9 cellular contexts compared by ENCODE assay signal in the genomic region with DNA sequence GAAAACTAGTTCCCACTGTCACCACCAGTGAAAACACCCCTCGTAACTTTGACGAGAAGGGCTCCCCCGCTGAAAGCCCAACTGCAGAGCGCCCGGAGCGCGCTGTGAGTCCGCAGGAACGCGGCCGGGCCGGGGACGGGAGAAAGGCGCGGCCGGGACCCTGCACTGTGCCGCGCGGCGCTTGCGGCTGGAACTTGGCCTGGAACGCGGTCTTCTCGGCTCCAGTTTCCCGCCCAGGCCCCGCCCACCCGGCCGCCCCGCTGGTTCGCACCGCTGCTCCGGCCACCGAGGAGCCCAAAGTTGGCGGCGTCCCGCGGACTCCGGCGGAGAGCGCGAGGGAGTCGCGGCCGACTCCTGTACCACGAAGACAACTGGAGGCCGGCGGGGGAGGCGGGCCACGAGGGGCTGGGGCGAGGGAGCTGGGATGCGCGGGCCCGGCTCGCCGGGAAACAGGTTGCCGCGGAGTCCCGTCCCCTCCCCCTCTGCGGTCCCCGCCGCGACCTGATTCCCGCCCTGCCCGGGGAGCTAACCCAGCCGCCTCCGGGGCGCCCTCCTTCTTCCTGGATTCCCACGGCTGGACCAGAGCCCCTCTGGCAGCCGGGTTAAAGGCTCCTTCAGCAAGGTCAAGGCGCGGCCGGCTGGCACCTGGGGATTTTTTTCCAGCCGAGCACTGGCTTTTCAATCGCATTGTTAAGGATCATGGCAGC. TPM values are rescaled to one million over a fixed set of nuclear protein-coding genes. Genes with fewer than 3 reads are reported as not detected.
DNase-seq lines count a peak whose midpoint lies in the region; ATAC-seq, FAIRE-seq and TF ChIP-seq lines count a peak whose summit lies in the region.
"Had no signal": no experiment of that assay in that cellular context is flagged by ENCODE, and none has a peak within 500 bp of the region (broad histone marks: within the 10 kb centered on the region; RNA-seq: fewer than 3 reads in every experiment).

No MANE protein-coding gene starts in this region.

- H2AK5ac ChIP-seq in H1 (ENCODE audit: low read depth, low read length) (no peak overlapping the region), mesendoderm (ENCODE audit: low read length) (no peak overlapping the region)

- H3K4me1 ChIP-seq in H1 (replicated peaks in 1 of 4; ENCODE audit: control insufficient read depth in 3 of 4, insufficient read depth in 4 of 4, low read length in 3 of 4) (peaks cover 7 to 19% (median 17%) of the 10 kb centered on the region in 4 experiments; a peak in 6 of 7 replicates), mesendoderm (ENCODE audit: control insufficient read depth, low read depth, low read length) (peaks cover 31% of the 10 kb centered on the region), aorta (ENCODE audit: control insufficient read depth in 1 of 2, insufficient read depth in 2 of 2, low read length in 2 of 2) (no peaks in the 10 kb centered on the region)

- no peak overlapping the region for H2BK120ac ChIP-seq in H1 (replicated peaks; ENCODE audit: low read depth, low read length)
- H2BK120ac ChIP-seq in mesendoderm (ENCODE audit: low read depth, low read length) = no peak overlapping the region

- H3K4me3 ChIP-seq in H1 (ENCODE audit: extremely low read depth in 1 of 4, insufficient read depth in 2 of 4, low read depth in 3 of 4, low read length in 4 of 4) (peak overlapping the region; percentile 56 to 80 (median 63)), mesendoderm (ENCODE audit: low read length) (peak overlapping the region; percentile 92), aorta (ENCODE audit: low read length in 2 of 2) (peak overlapping the region; percentile 42 to 75)

- intact Hi-C loops in aorta (cut with DNase I) = loop anchor here (5.0 to 10.0 kb wide), 3 partner anchors 193 to 343 kb away; no protein-coding TSS in a partner anchor

- no peak overlapping the region; the same call in 1 of the 2 replicates for H3K18ac ChIP-seq in H1 (ENCODE audit: extremely low read depth, low read length)
- H3K18ac ChIP-seq in mesendoderm (ENCODE audit: low read length) = peak overlapping the region; percentile 89

- H3K4ac ChIP-seq in H1 (replicated peaks; ENCODE audit: insufficient read length, low read depth, low read length) (peak overlapping the region; percentile 3), mesendoderm (ENCODE audit: low read depth, low read length) (peak overlapping the region; percentile 74)

- H2BK15ac ChIP-seq in H1 (ENCODE audit: low read length) = no peak overlapping the region
- H2BK15ac ChIP-seq in mesendoderm (replicated peaks; ENCODE audit: low read depth) = no peak overlapping the region

- peaks cover 0 to 2% of the 10 kb centered on the region in 2 experiments for H4K20me1 ChIP-seq in H1 (replicated peaks in 1 of 2; ENCODE audit: control insufficient read depth in 1 of 2, insufficient read depth in 2 of 2, low read length in 2 of 2)

- peak overlapping the region in 3 of 4 experiments; percentile 56 to 72 (median 57); a peak in 5 of 7 replicates for H3K9ac ChIP-seq in H1 (replicated peaks in 1 of 4; ENCODE audit: extremely low read depth in 1 of 4, low read depth in 3 of 4, low read length in 3 of 4)
- peak overlapping the region; percentile 99 for H3K9ac ChIP-seq in mesendoderm (ENCODE audit: low read length)

- DNase-seq in DMS79 treated with DMSO at 0.1 percent for 48 hours (lab: John Stamatoyannopoulos, UW) = peak; percentile 10
- DNase-seq in DMS79 (lab: John Stamatoyannopoulos, UW) = no peak
- DNase-seq in NCI-H345 (lab: John Stamatoyannopoulos, UW) = peak; percentile 68
- DNase-seq in H1 (ENCODE audit: low read depth in 1 of 2, low spot score in 2 of 2) = peak in 1 of 2 experiments; percentile 86
- peak; percentile 88 for DNase-seq in mesendoderm
- DNase-seq in aorta = peak; percentile 81 to 94
- DNase-seq in SHP77 (lab: John Stamatoyannopoulos, UW) = no peak

- POLR2A ChIA-PET in H1 (lab: Charles Lee; ENCODE audit: partially characterized antibody) = no interaction called here

- TF ChIP-seq POLR2A in H1 (IDR thresholded peaks at IDR 0.05; ENCODE audit: control extremely low read depth in 1 of 2, low read depth in 2 of 2, low read length in 2 of 2) = 0 out of 3 replicates have a peak, but pooled peaks of 1 of the 2 experiments have one; percentile 22

- H2BK20ac ChIP-seq in H1 (ENCODE audit: low read length) = no peak overlapping the region

- CTCF ChIA-PET in H1 (lab: Charles Lee; ENCODE audit: partially characterized antibody) = interaction anchor here (1.0 to 1.4 kb wide), 2 partner anchors 11 to 60 kb away, joined by 3 to 4 read pairs; no protein-coding TSS in a partner anchor

- ATAC-seq in aorta (ENCODE audit: low FRiP score) (peak; percentile 76), HG02885 (IDR thresholded peaks at IDR 0.05; ENCODE audit: poor library complexity, unreplicated experiment) (no peak)

- H4K91ac ChIP-seq in H1 (replicated peaks; ENCODE audit: insufficient read length, low read length) = no peak overlapping the region

- no peak for TF ChIP-seq RAD21 in H1 (IDR thresholded peaks at IDR 0.05 in 1 of 2, conservative IDR thresholded peaks at IDR 0.05 in 1 of 2; ENCODE audit: low read depth in 2 of 2, low read length in 2 of 2)

- H3K56ac ChIP-seq in H1 (replicated peaks; ENCODE audit: insufficient read length, low read depth, low read length) (no peak overlapping the region), mesendoderm (ENCODE audit: low read length) (peak overlapping the region; percentile 99)

- H3K36me3 ChIP-seq in H1 (ENCODE audit: control insufficient read depth in 2 of 4, insufficient read depth in 4 of 4, low read length in 3 of 4) (no peaks in the 10 kb centered on the region), mesendoderm (ENCODE audit: control insufficient read depth, insufficient read depth, low read length) (no peaks in the 10 kb centered on the region), aorta (ENCODE audit: control insufficient read depth in 1 of 2, insufficient read depth in 2 of 2, low read length in 1 of 2) (no peaks in the 10 kb centered on the region)

- H2AFZ ChIP-seq in H1 (ENCODE audit: low read length) = no peak overlapping the region

- H3K79me1 ChIP-seq in H1 (ENCODE audit: low read depth, low read length) = no peaks in the 10 kb centered on the region; the same call in none of the 2 replicates
- peaks cover 24% of the 10 kb centered on the region for H3K79me1 ChIP-seq in mesendoderm (ENCODE audit: low read length)

- H3K79me2 ChIP-seq in H1 (ENCODE audit: control insufficient read depth in 1 of 2, insufficient read depth in 2 of 2, low read length in 2 of 2) (0 out of 4 replicates have a peak, but pooled peaks cover 0 to 2% of the 10 kb centered on the region in 2 experiments), mesendoderm (ENCODE audit: control insufficient read depth, insufficient read depth, low read length) (peaks cover 73% of the 10 kb centered on the region)

- H2BK12ac ChIP-seq in H1 (ENCODE audit: low read depth, low read length) = peak overlapping the region; percentile 63; the same call in 1 of the 2 replicates

- H3K4me2 ChIP-seq in H1 (ENCODE audit: insufficient read depth in 1 of 2, low read depth in 2 of 2, low read length in 2 of 2) (peak overlapping the region; percentile 96 to 98), mesendoderm (ENCODE audit: low read length) (peak overlapping the region; percentile 97)

- H3K23me2 ChIP-seq in H1 (ENCODE audit: low read depth, low read length) = peaks cover 41% of the 10 kb centered on the region

- no peak overlapping the region for H3K14ac ChIP-seq in H1 (ENCODE audit: insufficient read length)

- no peak; a peak in 1 of 4 replicates for TF ChIP-seq CTCF in H1 (IDR thresholded peaks at IDR 0.05; ENCODE audit: control extremely low read depth in 1 of 3, insufficient read depth in 1 of 3, low read depth in 1 of 3, low read length in 3 of 3)

- no peak overlapping the region for H3K27ac ChIP-seq in H1 (ENCODE audit: low read depth, low read length)
- peak overlapping the region; percentile 91 for H3K27ac ChIP-seq in mesendoderm (ENCODE audit: low read depth, low read length)
- H3K27ac ChIP-seq in aorta (ENCODE audit: low read depth in 1 of 2, low read length in 2 of 2) = peak overlapping the region; percentile 58 to 82
- H3K27ac ChIP-seq: 22Rv1 had no signal

- H3K9me3 ChIP-seq in H1 (ENCODE audit: insufficient read depth in 2 of 2, low read depth in 1 of 2, low read length in 1 of 2) (no peaks in the 10 kb centered on the region), aorta (ENCODE audit: control insufficient read depth, low read length) (no peaks in the 10 kb centered on the region)

- 1% methylated on average over 30 of the region's 74 CpGs; no CpG with 5 or more reads in 1 of the 2 experiments for WGBS in H1 (ENCODE audit: extremely low coverage in 1 of 2, insufficient coverage in 1 of 2, insufficient read length in 1 of 2, insufficient replicate concordance in 2 of 2, low coverage in 1 of 2, low lambda C conversion rate in 2 of 2, missing lambda C conversion rate in 1 of 2), 2 experiments
- no CpG with 5 or more reads among the region's 74 CpGs for WGBS in mesendoderm (ENCODE audit: extremely low coverage, insufficient coverage, low lambda C conversion rate)
- 0 to 1% methylated on average over 63 to 74 of the region's 74 CpGs for WGBS in aorta, 2 donors

- H3K27me3 ChIP-seq in H1 (replicated peaks in 1 of 4; ENCODE audit: control insufficient read depth in 3 of 4, extremely low read depth in 1 of 4, insufficient read depth in 3 of 4, low read length in 3 of 4) (peaks cover 14 to 67% (median 60%) of the 10 kb centered on the region in 4 experiments), mesendoderm (ENCODE audit: insufficient read depth, low read length, poor library complexity) (no peaks in the 10 kb centered on the region), aorta (ENCODE audit: control insufficient read depth in 1 of 2, insufficient read depth in 2 of 2, low read length in 1 of 2) (no peaks in the 10 kb centered on the region)

- H3K23ac ChIP-seq in H1 (ENCODE audit: insufficient read length) (no peak overlapping the region), mesendoderm (ENCODE audit: low read length) (no peak overlapping the region)

- no peak for TF ChIP-seq EP300 in H1 (IDR thresholded peaks at IDR 0.05; ENCODE audit: borderline replicate concordance in 1 of 2, low read depth in 2 of 2, low read length in 2 of 2)

- H4K8ac ChIP-seq in H1 (ENCODE audit: extremely low read depth, insufficient read depth, low read length) (peak overlapping the region; percentile 72), mesendoderm (ENCODE audit: low read depth, low read length) (no peak overlapping the region)

- H2BK5ac ChIP-seq in H1 (ENCODE audit: low read depth, low read length) (no peak overlapping the region), mesendoderm (ENCODE audit: low read length) (peak overlapping the region; percentile 89)

- FAIRE-seq in H1 (lab: Jason Lieb, UNC) = no peak

- H4K5ac ChIP-seq in H1 (ENCODE audit: insufficient read length, low read depth, low read length) (no peak overlapping the region), mesendoderm (ENCODE audit: low read length) (no peak overlapping the region)

RNA-seq across cellular contexts. Expression of a gene that starts 3.4 kb away (rescaled TPM):
- total RNA-seq in H1 (2021; fragmentation: NEBNext Ultra II Directional; extraction: Animal tissue kit (Norgen Biotek cat#: 25700)) = 7.2 and 8.8 TPM in 2 replicates
- polyA plus RNA-seq in H1 (2011; rRNA removed) (3.5 and 5.8 TPM in 2 replicates), aorta (under 1 TPM; 0.20 to 0.25 TPM)
- polyA plus RNA-seq in H1 (2011; cell fraction: cytosol; rRNA removed) = 2.5 TPM
- polyA plus RNA-seq in H1 (2011; cell fraction: nucleus; rRNA removed) = 9.5 TPM
- 1.8 to 3.9 TPM (median 2.8 TPM) in 4 replicates for polyA plus RNA-seq in H1 (2012, experiment 1 of 2)
- 0.24 TPM for polyA plus RNA-seq in H1 (2012, experiment 2 of 2)
- polyA plus RNA-seq in H1 (2013, experiment 1 of 2) = 2.4 TPM
- 1.9 TPM for polyA plus RNA-seq in H1 (2013, experiment 2 of 2)
- 6.4 and 11.1 TPM in 2 replicates for polyA minus RNA-seq in H1 (2011; rRNA and poly(A)+ RNA removed)
- 7.5 TPM for polyA minus RNA-seq in H1 (2011; cell fraction: cytosol; rRNA and poly(A)+ RNA removed)
- 37.7 TPM for polyA minus RNA-seq in H1 (2011; cell fraction: nucleus; rRNA and poly(A)+ RNA removed)
- polyA plus RNA-seq in mesendoderm (2013, experiment 1 of 2) = 32.1 TPM
- polyA plus RNA-seq in mesendoderm (2013, experiment 2 of 2) = 25.8 TPM
- total RNA-seq in aorta = 1 to 10 TPM; 4.7 to 9.1 TPM

Comparison
In these comparisons a context has a peak if more than half of its experiments do, and no peak if none do; other contexts are left out.
1. DNase-seq: peak in DMS79 treated with DMSO at 0.1 percent for 48 hours (single experiment), NCI-H345 (single experiment), mesendoderm (single experiment) and aorta (2 of 2); none in DMS79 (single experiment) and SHP77 (0 of 2).
2. Peak in every context shown above with its lines, with median percentiles within 50 percentile points of each other: H3K4me3 ChIP-seq.